ENCODE assay signal across 13 cellular contexts in the genomic region with DNA sequence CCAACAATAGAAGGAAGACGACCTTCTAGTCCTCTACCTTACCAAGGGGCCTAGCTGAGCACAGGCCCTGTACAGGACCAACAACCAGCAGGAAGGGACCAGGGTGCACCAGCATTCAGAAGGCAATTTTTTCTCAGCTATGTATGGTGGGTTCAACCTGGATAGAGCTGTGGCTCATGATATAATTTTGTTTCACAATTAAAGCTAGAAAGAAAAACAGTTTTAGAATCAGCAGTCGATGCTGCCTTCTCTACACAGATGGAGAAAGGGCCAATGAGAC. TPM values are rescaled to one million over a fixed set of nuclear protein-coding genes. Genes with fewer than 3 reads are reported as not detected.
DNase-seq lines count a peak whose midpoint lies in the region; ATAC-seq and TF ChIP-seq lines count a peak whose summit lies in the region.
"Had no signal": no experiment of that assay in that cellular context is flagged by ENCODE, and none has a peak within 500 bp of the region (broad histone marks: within the 10 kb centered on the region; RNA-seq: fewer than 3 reads in every experiment).

No MANE protein-coding gene starts in this region.

- H3K79me2 ChIP-seq in DOHH2 (ENCODE audit: control insufficient read depth, low read length) (peaks cover 85% of the 10 kb centered on the region), hepatocyte (peaks cover 82% of the 10 kb centered on the region)

- H3K4me1 Mint-ChIP-seq in CD4-positive, CD25-positive, alpha-beta regulatory T cell: peaks cover 11 to 84% (median 63%) of the 10 kb centered on the region in 4 donors
- H3K4me1 Mint-ChIP-seq in activated T-helper 1 cell treated with anti-CD3 and anti-CD28 coated beads, Interleukin-12 subunit alpha, Interleukin-12 subunit beta, Interleukin-2, Interleukin-4 antibody, amounts not matched to agents 30 ng/mL and 10 ng/mL and 1 ng/mL, durations not matched to agents 14 hours and 24 hours and 36 hours (ENCODE audit: low read depth): peaks cover 72% of the 10 kb centered on the region
- H3K4me1 Mint-ChIP-seq in nephron: peaks cover 66% of the 10 kb centered on the region

- H2AFZ ChIP-seq in hepatocyte: no peak overlapping the region

- H3K36me3 ChIP-seq in CD4-positive, CD25-positive, alpha-beta regulatory T cell (ENCODE audit: control insufficient read depth, insufficient read depth, low read length): peaks cover 28% of the 10 kb centered on the region
- H3K36me3 ChIP-seq in DOHH2 (ENCODE audit: control insufficient read depth, low read length) (peaks cover 11% of the 10 kb centered on the region), hepatocyte (replicated peaks; ENCODE audit: insufficient read depth, low read depth) (no peaks in the 10 kb centered on the region)
- H3K36me3 ChIP-seq: upper lobe of right lung had no signal

- H3K27me3 ChIP-seq in CD4-positive, CD25-positive, alpha-beta regulatory T cell (ENCODE audit: control insufficient read depth, insufficient read depth, low read length): no peaks in the 10 kb centered on the region
- H3K27me3 ChIP-seq in DOHH2 (ENCODE audit: control insufficient read depth, low read length): no peaks in the 10 kb centered on the region
- no peaks in the 10 kb centered on the region for H3K27me3 ChIP-seq in hepatocyte
- H3K27me3 ChIP-seq: upper lobe of right lung had no signal

- no peak for DNase-seq in CD4-positive, CD25-positive, alpha-beta regulatory T cell
- no peak for DNase-seq in activated T-helper 1 cell treated with anti-CD3 and anti-CD28 coated beads, Interleukin-12 subunit alpha, Interleukin-12 subunit beta, Interleukin-2, Interleukin-4 antibody, amounts not matched to agents 30 ng/mL and 10 ng/mL and 1 ng/mL, durations not matched to agents 14 hours and 24 hours and 36 hours (ENCODE audit: low spot score)
- DNase-seq in DMS 273 treated with DMSO at 0.1 percent for 48 hours (lab: John Stamatoyannopoulos, UW) (no peak), hepatocyte (ENCODE audit: low spot score) (no peak)
- DNase-seq: endodermal cell, left colon, NCI-H2171, SHP77 treated with DMSO at 0.1 percent for 48 hours had no signal

- H3K36me3 Mint-ChIP-seq in CD4-positive, CD25-positive, alpha-beta regulatory T cell: peaks cover 22% of the 10 kb centered on the region
- H3K36me3 Mint-ChIP-seq in activated T-helper 1 cell treated with anti-CD3 and anti-CD28 coated beads, Interleukin-12 subunit alpha, Interleukin-12 subunit beta, Interleukin-2, Interleukin-4 antibody, amounts not matched to agents 30 ng/mL and 10 ng/mL and 1 ng/mL, durations not matched to agents 14 hours and 24 hours and 36 hours (ENCODE audit: low read depth): peaks cover 5% of the 10 kb centered on the region
- peaks cover 7% of the 10 kb centered on the region for H3K36me3 Mint-ChIP-seq in nephron (ENCODE audit: low read depth)

- intact Hi-C loops in activated T-helper 1 cell treated with anti-CD3 and anti-CD28 coated beads, Interleukin-12 subunit alpha, Interleukin-12 subunit beta, Interleukin-2, Interleukin-4 antibody, amounts not matched to agents 30 ng/mL and 10 ng/mL and 1 ng/mL, durations not matched to agents 14 hours and 24 hours and 36 hours (cut with micrococcal nuclease): no loop called here

- peak overlapping the region; percentile 56 for H3K4me3 ChIP-seq in CD4-positive, CD25-positive, alpha-beta regulatory T cell (ENCODE audit: low read depth, low read length)
- H3K4me3 ChIP-seq in DOHH2 (ENCODE audit: low read length) (peak overlapping the region; percentile 39), hepatocyte (no peak overlapping the region)
- H3K4me3 ChIP-seq: upper lobe of right lung had no signal

- peaks cover 83% of the 10 kb centered on the region for H3K4me1 ChIP-seq in CD4-positive, CD25-positive, alpha-beta regulatory T cell (ENCODE audit: control insufficient read depth, insufficient read depth, low read length, poor library complexity, severe bottlenecking)
- H3K4me1 ChIP-seq in DOHH2 (ENCODE audit: control insufficient read depth, low read length) (peaks cover 50% of the 10 kb centered on the region), hepatocyte (ENCODE audit: insufficient read depth) (peaks cover 15% of the 10 kb centered on the region)

- H3K27me3 Mint-ChIP-seq in CD4-positive, CD25-positive, alpha-beta regulatory T cell: peaks cover 8% of the 10 kb centered on the region
- H3K27me3 Mint-ChIP-seq in activated T-helper 1 cell treated with anti-CD3 and anti-CD28 coated beads, Interleukin-12 subunit alpha, Interleukin-12 subunit beta, Interleukin-2, Interleukin-4 antibody, amounts not matched to agents 30 ng/mL and 10 ng/mL and 1 ng/mL, durations not matched to agents 14 hours and 24 hours and 36 hours (ENCODE audit: insufficient read depth): peaks cover 1% of the 10 kb centered on the region
- H3K27me3 Mint-ChIP-seq in nephron (ENCODE audit: low read depth): peaks cover 6% of the 10 kb centered on the region

- no peaks in the 10 kb centered on the region for H3K9me2 ChIP-seq in DOHH2 (replicated peaks; ENCODE audit: control insufficient read depth, low read length)
- H3K9me2 ChIP-seq in hepatocyte (replicated peaks; ENCODE audit: insufficient read depth): no peaks in the 10 kb centered on the region

- TF ChIP-seq CTCF in DOHH2 (IDR thresholded peaks at IDR 0.05; ENCODE audit: low read depth, low read length, poor library complexity, severe bottlenecking): no peak
- TF ChIP-seq CTCF in nephron (IDR thresholded peaks at IDR 0.05; ENCODE audit: unreplicated experiment in 3 of 3): no peak
- TF ChIP-seq CTCF in hepatocyte (IDR thresholded peaks at IDR 0.05; ENCODE audit: poor library complexity): no peak

- peak overlapping the region; percentile 59 for H3K27ac ChIP-seq in CD4-positive, CD25-positive, alpha-beta regulatory T cell (ENCODE audit: insufficient read depth, low read length, poor library complexity, severe bottlenecking)
- H3K27ac ChIP-seq in DOHH2 (ENCODE audit: low read depth, low read length) (peak overlapping the region; percentile 58), hepatocyte (no peak overlapping the region)
- H3K27ac ChIP-seq: upper lobe of right lung had no signal

- peaks cover 3% of the 10 kb centered on the region; the same call in 1 of the 2 replicates for H3F3A ChIP-seq in DOHH2 (ENCODE audit: control insufficient read depth, insufficient read depth)

- 93% methylated on average over 2 of the region's 2 CpGs for WGBS in hepatocyte (ENCODE audit: low lambda C conversion rate, missing lambda C conversion rate)

- peak overlapping the region; percentile 87 to 93 (median 90) for H3K4me3 Mint-ChIP-seq in CD4-positive, CD25-positive, alpha-beta regulatory T cell
- peak overlapping the region; percentile 15 for H3K4me3 Mint-ChIP-seq in activated T-helper 1 cell treated with anti-CD3 and anti-CD28 coated beads, Interleukin-12 subunit alpha, Interleukin-12 subunit beta, Interleukin-2, Interleukin-4 antibody, amounts not matched to agents 30 ng/mL and 10 ng/mL and 1 ng/mL, durations not matched to agents 14 hours and 24 hours and 36 hours
- peak overlapping the region in 2 of 3 experiments; percentile 89 to 94 for H3K4me3 Mint-ChIP-seq in nephron
- H3K4me3 Mint-ChIP-seq: endodermal cell had no signal

- no peak for ATAC-seq in CD4-positive, CD25-positive, alpha-beta regulatory T cell (ENCODE audit: low read depth in 2 of 2)
- ATAC-seq in SK-N-SH treated with all-trans-retinoic acid at 6 μM for 48 hours: no peak
- ATAC-seq: left colon, upper lobe of right lung had no signal

- no peaks in the 10 kb centered on the region for H3K9me3 Mint-ChIP-seq in CD4-positive, CD25-positive, alpha-beta regulatory T cell
- H3K9me3 Mint-ChIP-seq in activated T-helper 1 cell treated with anti-CD3 and anti-CD28 coated beads, Interleukin-12 subunit alpha, Interleukin-12 subunit beta, Interleukin-2, Interleukin-4 antibody, amounts not matched to agents 30 ng/mL and 10 ng/mL and 1 ng/mL, durations not matched to agents 14 hours and 24 hours and 36 hours: no peaks in the 10 kb centered on the region
- no peaks in the 10 kb centered on the region for H3K9me3 Mint-ChIP-seq in nephron
- H3K9me3 Mint-ChIP-seq: endodermal cell had no signal

- H3K9me3 ChIP-seq in CD4-positive, CD25-positive, alpha-beta regulatory T cell (ENCODE audit: control insufficient read depth in 2 of 2, low read length in 2 of 2): no peaks in the 10 kb centered on the region
- H3K9me3 ChIP-seq in DOHH2 (ENCODE audit: control insufficient read depth, insufficient read depth, low read length) (no peaks in the 10 kb centered on the region), hepatocyte (ENCODE audit: low read depth) (no peaks in the 10 kb centered on the region)
- H3K9me3 ChIP-seq: upper lobe of right lung had no signal

- peaks cover 38% of the 10 kb centered on the region for H4K20me1 ChIP-seq in DOHH2 (ENCODE audit: control insufficient read depth, insufficient read depth, low read depth, low read length)
- peaks cover 81% of the 10 kb centered on the region for H4K20me1 ChIP-seq in hepatocyte (ENCODE audit: insufficient read depth, poor library complexity, severe bottlenecking)

- H3K27ac Mint-ChIP-seq in CD4-positive, CD25-positive, alpha-beta regulatory T cell: peak overlapping the region; percentile 75 to 95 (median 91)
- no peak overlapping the region for H3K27ac Mint-ChIP-seq in activated T-helper 1 cell treated with anti-CD3 and anti-CD28 coated beads, Interleukin-12 subunit alpha, Interleukin-12 subunit beta, Interleukin-2, Interleukin-4 antibody, amounts not matched to agents 30 ng/mL and 10 ng/mL and 1 ng/mL, durations not matched to agents 14 hours and 24 hours and 36 hours
- peak overlapping the region in 1 of 3 experiments; percentile 52 for H3K27ac Mint-ChIP-seq in nephron

- H3K4me2 ChIP-seq in DOHH2 (ENCODE audit: low read length) (peak overlapping the region; percentile 76), hepatocyte (no peak overlapping the region)

RNA-seq across cellular contexts. Expression of gene DGCR2, which starts 3.7 kb away (rescaled TPM):
- total RNA-seq in CD4-positive, CD25-positive, alpha-beta regulatory T cell: 58.4 TPM
- polyA plus RNA-seq in CD4-positive, CD25-positive, alpha-beta regulatory T cell: 10 to 100 TPM; 51.8 to 75.2 (median 57.2) TPM
- total RNA-seq in activated T-helper 1 cell treated with anti-CD3 and anti-CD28 coated beads, Interleukin-12 subunit alpha, Interleukin-12 subunit beta, Interleukin-2, Interleukin-4 antibody, amounts not matched to agents 30 ng/mL and 10 ng/mL and 1 ng/mL, durations not matched to agents 14 hours and 24 hours and 36 hours: 23.2 and 24.1 TPM in 2 replicates
- 45.2 and 61.5 TPM in 2 replicates for total RNA-seq in hepatocyte
- 62.4 and 67.2 TPM in 2 replicates for polyA plus RNA-seq in hepatocyte

RNA-seq across cellular contexts. Expression of gene TSSK2, which starts 12.6 kb away (rescaled TPM):
- total RNA-seq in CD4-positive, CD25-positive, alpha-beta regulatory T cell: not detected
- polyA plus RNA-seq in CD4-positive, CD25-positive, alpha-beta regulatory T cell: not detected
- not detected in 2 replicates for total RNA-seq in activated T-helper 1 cell treated with anti-CD3 and anti-CD28 coated beads, Interleukin-12 subunit alpha, Interleukin-12 subunit beta, Interleukin-2, Interleukin-4 antibody, amounts not matched to agents 30 ng/mL and 10 ng/mL and 1 ng/mL, durations not matched to agents 14 hours and 24 hours and 36 hours
- total RNA-seq in hepatocyte: not detected in 2 replicates
- not detected in 2 replicates for polyA plus RNA-seq in hepatocyte
- total RNA-seq: endodermal cell; left colon; T-helper 1 cell treated with Interleukin-12 subunit alpha and Interleukin-12 subunit beta and Interleukin-4 antibody, amounts not matched to agents 30 ng/mL and 1 ng/mL, for 36 hours; upper lobe of right lung had no signal

RNA-seq across cellular contexts. Expression of gene ESS2, which starts 25.9 kb away (rescaled TPM):
- total RNA-seq in CD4-positive, CD25-positive, alpha-beta regulatory T cell: 47.3 TPM
- 10 to 100 TPM in 3 of 4 donors, 1 to 10 TPM in 1; 10.0 to 12.5 (median 11.2) TPM for polyA plus RNA-seq in CD4-positive, CD25-positive, alpha-beta regulatory T cell
- 20.8 and 22.8 TPM in 2 replicates for total RNA-seq in activated T-helper 1 cell treated with anti-CD3 and anti-CD28 coated beads, Interleukin-12 subunit alpha, Interleukin-12 subunit beta, Interleukin-2, Interleukin-4 antibody, amounts not matched to agents 30 ng/mL and 10 ng/mL and 1 ng/mL, durations not matched to agents 14 hours and 24 hours and 36 hours
- total RNA-seq in hepatocyte: 7.6 and 9.0 TPM in 2 replicates
- polyA plus RNA-seq in hepatocyte: 11.4 and 11.7 TPM in 2 replicates

RNA-seq across cellular contexts. Expression of gene GSC2, which starts 31.6 kb away (rescaled TPM):
- not detected for total RNA-seq in CD4-positive, CD25-positive, alpha-beta regulatory T cell
- polyA plus RNA-seq in CD4-positive, CD25-positive, alpha-beta regulatory T cell: not detected
- total RNA-seq in activated T-helper 1 cell treated with anti-CD3 and anti-CD28 coated beads, Interleukin-12 subunit alpha, Interleukin-12 subunit beta, Interleukin-2, Interleukin-4 antibody, amounts not matched to agents 30 ng/mL and 10 ng/mL and 1 ng/mL, durations not matched to agents 14 hours and 24 hours and 36 hours: 0.26 TPM in 1 of 2 replicates, not detected in the other
- total RNA-seq in hepatocyte: not detected in 2 replicates
- polyA plus RNA-seq in hepatocyte: not detected in 2 replicates
- total RNA-seq: endodermal cell; left colon; T-helper 1 cell treated with Interleukin-12 subunit alpha and Interleukin-12 subunit beta and Interleukin-4 antibody, amounts not matched to agents 30 ng/mL and 1 ng/mL, for 36 hours; upper lobe of right lung had no signal

RNA-seq across cellular contexts. Expression of gene SLC25A1, which starts 60.0 kb away (rescaled TPM):
- 27.6 TPM for total RNA-seq in CD4-positive, CD25-positive, alpha-beta regulatory T cell
- polyA plus RNA-seq in CD4-positive, CD25-positive, alpha-beta regulatory T cell: 10 to 100 TPM; 38.9 to 62.9 (median 52.6) TPM
- 31.7 and 34.0 TPM in 2 replicates for total RNA-seq in activated T-helper 1 cell treated with anti-CD3 and anti-CD28 coated beads, Interleukin-12 subunit alpha, Interleukin-12 subunit beta, Interleukin-2, Interleukin-4 antibody, amounts not matched to agents 30 ng/mL and 10 ng/mL and 1 ng/mL, durations not matched to agents 14 hours and 24 hours and 36 hours
- total RNA-seq in hepatocyte: 162 and 187 TPM in 2 replicates
- polyA plus RNA-seq in hepatocyte: 395 and 422 TPM in 2 replicates

Comparison
In these comparisons a context has a peak if more than half of its experiments do, and no peak if none do; other contexts are left out.
1. H3K4me3 Mint-ChIP-seq: peak in every context shown above with its lines; median percentile 92 in nephron; 90 in CD4-positive, CD25-positive, alpha-beta regulatory T cell; 15 in activated T-helper 1 cell treated with anti-CD3 and anti-CD28 coated beads, Interleukin-12 subunit alpha, Interleukin-12 subunit beta, Interleukin-2, Interleukin-4 antibody, amounts not matched to agents 30 ng/mL and 10 ng/mL and 1 ng/mL, durations not matched to agents 14 hours and 24 hours and 36 hours.